Comparison of ENCODE assay signal across 1 cellular context in the genomic region with DNA sequence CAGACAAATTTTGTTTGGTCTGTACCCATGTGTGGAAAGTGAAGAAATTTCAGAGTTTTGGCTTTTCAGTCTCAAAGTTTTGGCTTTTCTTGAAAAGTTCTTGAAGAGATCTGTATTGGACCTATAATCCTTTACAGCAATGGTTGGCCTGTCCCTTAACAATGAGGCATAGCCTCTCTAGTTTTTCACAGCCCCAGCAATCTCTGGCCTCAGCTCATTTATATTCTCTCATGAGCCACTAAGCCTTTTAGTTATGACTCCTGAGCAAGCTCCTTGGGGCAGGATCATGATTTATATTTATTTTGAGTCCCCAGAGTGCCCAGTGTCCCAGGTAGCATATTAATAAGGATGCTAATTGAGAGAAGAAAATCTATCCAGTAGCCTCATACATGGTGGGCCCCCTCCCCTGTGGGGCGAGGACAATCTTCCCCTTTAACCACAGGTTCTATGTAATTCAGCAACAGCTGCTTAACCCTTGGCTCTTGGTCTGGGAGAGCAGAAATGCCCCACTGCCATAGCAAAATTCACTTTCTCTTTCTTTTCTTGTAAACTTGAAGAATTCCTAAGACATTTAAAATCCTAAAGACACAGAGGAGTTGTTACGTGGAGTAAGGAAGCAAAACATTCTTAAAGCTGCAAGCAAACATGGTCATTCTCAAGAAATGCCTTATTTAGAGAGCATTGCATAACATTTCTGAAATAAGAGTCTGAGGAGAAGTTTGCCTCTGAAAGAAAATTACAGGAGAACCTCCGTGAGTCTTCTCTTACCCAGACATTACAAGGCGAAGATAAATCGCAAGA.
TF ChIP-seq lines count a peak whose summit lies in the region.

No MANE protein-coding gene starts in this region.

TF ChIP-seq in HEK293, 187 proteins besides CTCF, POLR2A, EP300 and RAD21 (continued from another document):
- TF ChIP-seq, protein P1, sequence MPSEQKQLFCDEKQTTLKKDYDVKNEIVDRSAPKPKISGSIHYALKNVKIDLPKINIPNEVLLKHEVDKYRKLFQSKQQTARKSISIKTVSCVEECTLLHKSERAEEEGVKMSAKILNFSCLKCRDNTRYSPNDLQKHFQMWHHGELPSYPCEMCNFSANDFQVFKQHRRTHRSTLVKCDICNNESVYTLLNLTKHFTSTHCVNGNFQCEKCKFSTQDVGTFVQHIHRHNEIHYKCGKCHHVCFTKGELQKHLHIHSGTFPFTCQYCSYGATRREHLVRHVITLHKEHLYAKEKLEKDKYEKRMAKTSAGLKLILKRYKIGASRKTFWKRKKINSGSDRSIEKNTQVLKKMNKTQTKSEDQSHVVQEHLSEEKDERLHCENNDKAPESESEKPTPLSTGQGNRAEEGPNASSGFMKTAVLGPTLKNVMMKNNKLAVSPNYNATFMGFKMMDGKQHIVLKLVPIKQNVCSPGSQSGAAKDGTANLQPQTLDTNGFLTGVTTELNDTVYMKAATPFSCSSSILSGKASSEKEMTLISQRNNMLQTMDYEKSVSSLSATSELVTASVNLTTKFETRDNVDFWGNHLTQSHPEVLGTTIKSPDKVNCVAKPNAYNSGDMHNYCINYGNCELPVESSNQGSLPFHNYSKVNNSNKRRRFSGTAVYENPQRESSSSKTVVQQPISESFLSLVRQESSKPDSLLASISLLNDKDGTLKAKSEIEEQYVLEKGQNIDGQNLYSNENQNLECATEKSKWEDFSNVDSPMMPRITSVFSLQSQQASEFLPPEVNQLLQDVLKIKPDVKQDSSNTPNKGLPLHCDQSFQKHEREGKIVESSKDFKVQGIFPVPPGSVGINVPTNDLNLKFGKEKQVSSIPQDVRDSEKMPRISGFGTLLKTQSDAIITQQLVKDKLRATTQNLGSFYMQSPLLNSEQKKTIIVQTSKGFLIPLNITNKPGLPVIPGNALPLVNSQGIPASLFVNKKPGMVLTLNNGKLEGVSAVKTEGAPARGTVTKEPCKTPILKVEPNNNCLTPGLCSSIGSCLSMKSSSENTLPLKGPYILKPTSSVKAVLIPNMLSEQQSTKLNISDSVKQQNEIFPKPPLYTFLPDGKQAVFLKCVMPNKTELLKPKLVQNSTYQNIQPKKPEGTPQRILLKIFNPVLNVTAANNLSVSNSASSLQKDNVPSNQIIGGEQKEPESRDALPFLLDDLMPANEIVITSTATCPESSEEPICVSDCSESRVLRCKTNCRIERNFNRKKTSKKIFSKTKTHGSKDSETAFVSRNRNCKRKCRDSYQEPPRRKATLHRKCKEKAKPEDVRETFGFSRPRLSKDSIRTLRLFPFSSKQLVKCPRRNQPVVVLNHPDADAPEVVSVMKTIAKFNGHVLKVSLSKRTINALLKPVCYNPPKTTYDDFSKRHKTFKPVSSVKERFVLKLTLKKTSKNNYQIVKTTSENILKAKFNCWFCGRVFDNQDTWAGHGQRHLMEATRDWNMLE (tag by site-specific recombination; conservative IDR thresholded peaks at IDR 0.05; ENCODE audit: low read depth): no peak
- TF ChIP-seq, protein P2, sequence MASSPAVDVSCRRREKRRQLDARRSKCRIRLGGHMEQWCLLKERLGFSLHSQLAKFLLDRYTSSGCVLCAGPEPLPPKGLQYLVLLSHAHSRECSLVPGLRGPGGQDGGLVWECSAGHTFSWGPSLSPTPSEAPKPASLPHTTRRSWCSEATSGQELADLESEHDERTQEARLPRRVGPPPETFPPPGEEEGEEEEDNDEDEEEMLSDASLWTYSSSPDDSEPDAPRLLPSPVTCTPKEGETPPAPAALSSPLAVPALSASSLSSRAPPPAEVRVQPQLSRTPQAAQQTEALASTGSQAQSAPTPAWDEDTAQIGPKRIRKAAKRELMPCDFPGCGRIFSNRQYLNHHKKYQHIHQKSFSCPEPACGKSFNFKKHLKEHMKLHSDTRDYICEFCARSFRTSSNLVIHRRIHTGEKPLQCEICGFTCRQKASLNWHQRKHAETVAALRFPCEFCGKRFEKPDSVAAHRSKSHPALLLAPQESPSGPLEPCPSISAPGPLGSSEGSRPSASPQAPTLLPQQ (tag by site-specific recombination; IDR thresholded peaks at IDR 0.05): 0 out of 2 replicates have a peak, but pooled peaks have one; percentile 51
